In genomic region chr2:98504386-98505109, GRCh38 we compare ENCODE assay signal across 12 cellular contexts. TPM values are rescaled to one million over a fixed set of nuclear protein-coding genes. Genes with fewer than 3 reads are reported as not detected.
DNase-seq lines count a peak whose midpoint lies in the region; ATAC-seq and TF ChIP-seq lines count a peak whose summit lies in the region.
"Had no signal": no experiment of that assay in that cellular context is flagged by ENCODE, and none has a peak within 500 bp of the region (broad histone marks: within the 10 kb centered on the region; RNA-seq: fewer than 3 reads in every experiment).

No MANE protein-coding gene starts in this region.

- H3K4me3 ChIP-seq in choroid plexus epithelial cell (ENCODE audit: low read depth, low read length) (no peak overlapping the region), tibial artery (no peak overlapping the region), H7 (ENCODE audit: insufficient read depth, low read depth, low read length) (no peak overlapping the region)

- H3K9me3 ChIP-seq in tibial artery: no peaks in the 10 kb centered on the region

- intact Hi-C loops in tibial artery (cut with DNase I; ENCODE audit: low total_unique reads): no loop called here

- TF ChIP-seq CTCF in choroid plexus epithelial cell (conservative IDR thresholded peaks at IDR 0.05; ENCODE audit: low read depth, low read length): peak; percentile 10
- TF ChIP-seq CTCF in tibial artery (IDR thresholded peaks at IDR 0.05): no peak

- H3K4me1 ChIP-seq in tibial artery: peaks cover 0 to 48% (median 24%) of the 10 kb centered on the region in 4 donors

- H3K27me3 ChIP-seq in tibial artery (no peaks in the 10 kb centered on the region), H7 (ENCODE audit: control insufficient read depth, insufficient read depth, low read length) (no peaks in the 10 kb centered on the region)

- no peak for DNase-seq in activated T-cell treated with anti-CD3 and anti-CD28 coated beads, Interleukin-2, amount 50 U/mL, for 24 hours
- DNase-seq in activated T-cell treated with anti-CD3 and anti-CD28 coated beads for 4 hours: no peak
- DNase-seq in choroid plexus epithelial cell (ENCODE audit: low read depth): peak; percentile 57
- DNase-seq in mucosa of gallbladder (ENCODE audit: low spot score): peak; percentile 31
- no peak for DNase-seq in tibial artery
- no peak for DNase-seq in NCI-H187 (lab: John Stamatoyannopoulos, UW)
- no peak for DNase-seq in H7
- DNase-seq: activated naive CD4-positive, alpha-beta T cell treated with anti-CD3 and anti-CD28 coated beads for 36 hours; NCI-H774; T1000 had no signal

- no peaks in the 10 kb centered on the region for H3K36me3 ChIP-seq in tibial artery
- no peaks in the 10 kb centered on the region for H3K36me3 ChIP-seq in H7 (replicated peaks; ENCODE audit: control insufficient read depth, insufficient read depth, low read length)

- H3K4me1 Mint-ChIP-seq in activated T-cell treated with anti-CD3 and anti-CD28 coated beads, Interleukin-2, amount 50 U/mL, for 24 hours (ENCODE audit: low read depth): peaks cover 93% of the 10 kb centered on the region

- no peaks in the 10 kb centered on the region for H3K27me3 Mint-ChIP-seq in activated T-cell treated with anti-CD3 and anti-CD28 coated beads, Interleukin-2, amount 50 U/mL, for 24 hours

- H3K27ac ChIP-seq in tibial artery: peak overlapping the region; percentile 21 to 59

- no peaks in the 10 kb centered on the region for H3K9me3 Mint-ChIP-seq in activated T-cell treated with anti-CD3 and anti-CD28 coated beads, Interleukin-2, amount 50 U/mL, for 24 hours
- H3K9me3 Mint-ChIP-seq: activated naive CD4-positive, alpha-beta T cell treated with anti-CD3 and anti-CD28 coated beads for 36 hours; mesothelial cell of epicardium had no signal

- H3K36me3 Mint-ChIP-seq in activated T-cell treated with anti-CD3 and anti-CD28 coated beads, Interleukin-2, amount 50 U/mL, for 24 hours (ENCODE audit: low read depth): peaks cover 31% of the 10 kb centered on the region
- H3K36me3 Mint-ChIP-seq: mesothelial cell of epicardium had no signal

- no peak for ATAC-seq in HG03175 (IDR thresholded peaks at IDR 0.05; ENCODE audit: unreplicated experiment)

- H3K4me3 Mint-ChIP-seq in activated T-cell treated with anti-CD3 and anti-CD28 coated beads, Interleukin-2, amount 50 U/mL, for 24 hours: no peak overlapping the region
- H3K4me3 Mint-ChIP-seq: activated naive CD4-positive, alpha-beta T cell treated with anti-CD3 and anti-CD28 coated beads for 36 hours; mesothelial cell of epicardium had no signal

- H3K27ac Mint-ChIP-seq in activated T-cell treated with anti-CD3 and anti-CD28 coated beads, Interleukin-2, amount 50 U/mL, for 24 hours: peak overlapping the region; percentile 72

RNA-seq across cellular contexts. Expression of gene INPP4A, which starts 59.9 kb away (rescaled TPM):
- 32.7 TPM for total RNA-seq in mucosa of gallbladder
- total RNA-seq in H7 (2014; rRNA removed; shearing (Covaris generic)): 30.3 and 32.0 TPM in 2 replicates

Comparison
In these comparisons a context has a peak if more than half of its experiments do, and no peak if none do; other contexts are left out.
1. DNase-seq: peak in choroid plexus epithelial cell (single experiment) and mucosa of gallbladder (single experiment); none in activated T-cell treated with anti-CD3 and anti-CD28 coated beads, Interleukin-2, amount 50 U/mL, for 24 hours (single experiment), activated T-cell treated with anti-CD3 and anti-CD28 coated beads for 4 hours (single experiment), tibial artery (0 of 2), NCI-H187 (0 of 2) and H7 (single experiment).